Comparison of ENCODE assay signal across 1 cellular context in genomic region chr11:130114281-130114680, GRCh38.
TF ChIP-seq lines count a peak whose summit lies in the region.

No MANE protein-coding gene starts in this region.

TF ChIP-seq in HepG2, 621 proteins besides CTCF, POLR2A, EP300 and RAD21:
- no peak for TF ChIP-seq SNRNP70 (IDR thresholded peaks at IDR 0.05; ENCODE audit: low read depth, low read length)
- TF ChIP-seq PRPF4 (IDR thresholded peaks at IDR 0.05; ENCODE audit: low read depth, low read length, poor library complexity, severe bottlenecking) = no peak
- no peak for TF ChIP-seq PTBP1 (IDR thresholded peaks at IDR 0.05; ENCODE audit: low read depth, low read length, poor library complexity, severe bottlenecking)
TF ChIP-seq in HepG2: peak in this region for 0.
